Comparison of ENCODE assay signal across 1 cellular context in the genomic region with DNA sequence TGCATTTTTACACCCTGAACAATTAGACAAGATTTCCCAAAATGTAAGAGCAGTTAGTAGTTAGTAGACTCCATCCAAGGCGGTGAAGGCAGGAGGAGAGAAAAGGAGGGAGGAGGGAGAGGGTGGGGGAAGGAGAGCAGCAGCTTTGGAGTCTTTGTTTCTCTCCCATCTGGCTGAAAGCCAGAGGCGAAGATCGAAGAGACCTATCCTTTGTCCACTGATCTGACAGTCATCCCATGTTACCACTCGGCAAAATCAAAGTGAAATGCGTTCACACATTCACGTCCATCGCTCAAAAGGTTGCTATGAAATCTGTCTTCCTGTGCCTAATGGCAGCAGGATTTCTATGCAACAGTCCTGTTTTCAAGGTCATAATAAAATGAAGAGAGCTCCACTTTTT.
TF ChIP-seq lines count a peak whose summit lies in the region.

No MANE protein-coding gene starts in this region.

TF ChIP-seq in A549, 52 proteins besides CTCF, POLR2A, EP300 and RAD21 (continued from another document):
- TF ChIP-seq, protein P1, sequence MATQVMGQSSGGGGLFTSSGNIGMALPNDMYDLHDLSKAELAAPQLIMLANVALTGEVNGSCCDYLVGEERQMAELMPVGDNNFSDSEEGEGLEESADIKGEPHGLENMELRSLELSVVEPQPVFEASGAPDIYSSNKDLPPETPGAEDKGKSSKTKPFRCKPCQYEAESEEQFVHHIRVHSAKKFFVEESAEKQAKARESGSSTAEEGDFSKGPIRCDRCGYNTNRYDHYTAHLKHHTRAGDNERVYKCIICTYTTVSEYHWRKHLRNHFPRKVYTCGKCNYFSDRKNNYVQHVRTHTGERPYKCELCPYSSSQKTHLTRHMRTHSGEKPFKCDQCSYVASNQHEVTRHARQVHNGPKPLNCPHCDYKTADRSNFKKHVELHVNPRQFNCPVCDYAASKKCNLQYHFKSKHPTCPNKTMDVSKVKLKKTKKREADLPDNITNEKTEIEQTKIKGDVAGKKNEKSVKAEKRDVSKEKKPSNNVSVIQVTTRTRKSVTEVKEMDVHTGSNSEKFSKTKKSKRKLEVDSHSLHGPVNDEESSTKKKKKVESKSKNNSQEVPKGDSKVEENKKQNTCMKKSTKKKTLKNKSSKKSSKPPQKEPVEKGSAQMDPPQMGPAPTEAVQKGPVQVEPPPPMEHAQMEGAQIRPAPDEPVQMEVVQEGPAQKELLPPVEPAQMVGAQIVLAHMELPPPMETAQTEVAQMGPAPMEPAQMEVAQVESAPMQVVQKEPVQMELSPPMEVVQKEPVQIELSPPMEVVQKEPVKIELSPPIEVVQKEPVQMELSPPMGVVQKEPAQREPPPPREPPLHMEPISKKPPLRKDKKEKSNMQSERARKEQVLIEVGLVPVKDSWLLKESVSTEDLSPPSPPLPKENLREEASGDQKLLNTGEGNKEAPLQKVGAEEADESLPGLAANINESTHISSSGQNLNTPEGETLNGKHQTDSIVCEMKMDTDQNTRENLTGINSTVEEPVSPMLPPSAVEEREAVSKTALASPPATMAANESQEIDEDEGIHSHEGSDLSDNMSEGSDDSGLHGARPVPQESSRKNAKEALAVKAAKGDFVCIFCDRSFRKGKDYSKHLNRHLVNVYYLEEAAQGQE (IDR thresholded peaks at IDR 0.05), result no peak
- TF ChIP-seq RNF2 (IDR thresholded peaks at IDR 0.05; ENCODE audit: borderline replicate concordance, low read depth) (no peak), SREBF2 (IDR thresholded peaks at IDR 0.05) (no peak), FOSL2 (IDR thresholded peaks at IDR 0.05) (no peak), FOSL2 (CRISPR knock-in tag; IDR thresholded peaks at IDR 0.05) (no peak), ZNF302 (CRISPR knock-in tag; IDR thresholded peaks at IDR 0.05) (no peak), RCOR1 (IDR thresholded peaks at IDR 0.05; ENCODE audit: low read depth, low read length) (no peak), ESRRA (IDR thresholded peaks at IDR 0.05; ENCODE audit: borderline replicate concordance, low read length) (no peak), CHD2 (IDR thresholded peaks at IDR 0.05; ENCODE audit: low read length, partially characterized antibody) (no peak), HOXB5 (CRISPR knock-in tag; IDR thresholded peaks at IDR 0.05) (no peak)
- TF ChIP-seq, protein P2, sequence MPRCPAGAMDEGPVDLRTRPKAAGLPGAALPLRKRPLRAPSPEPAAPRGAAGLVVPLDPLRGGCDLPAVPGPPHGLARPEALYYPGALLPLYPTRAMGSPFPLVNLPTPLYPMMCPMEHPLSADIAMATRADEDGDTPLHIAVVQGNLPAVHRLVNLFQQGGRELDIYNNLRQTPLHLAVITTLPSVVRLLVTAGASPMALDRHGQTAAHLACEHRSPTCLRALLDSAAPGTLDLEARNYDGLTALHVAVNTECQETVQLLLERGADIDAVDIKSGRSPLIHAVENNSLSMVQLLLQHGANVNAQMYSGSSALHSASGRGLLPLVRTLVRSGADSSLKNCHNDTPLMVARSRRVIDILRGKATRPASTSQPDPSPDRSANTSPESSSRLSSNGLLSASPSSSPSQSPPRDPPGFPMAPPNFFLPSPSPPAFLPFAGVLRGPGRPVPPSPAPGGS (IDR thresholded peaks at IDR 0.05), result no peak
- TF ChIP-seq, protein P3, sequence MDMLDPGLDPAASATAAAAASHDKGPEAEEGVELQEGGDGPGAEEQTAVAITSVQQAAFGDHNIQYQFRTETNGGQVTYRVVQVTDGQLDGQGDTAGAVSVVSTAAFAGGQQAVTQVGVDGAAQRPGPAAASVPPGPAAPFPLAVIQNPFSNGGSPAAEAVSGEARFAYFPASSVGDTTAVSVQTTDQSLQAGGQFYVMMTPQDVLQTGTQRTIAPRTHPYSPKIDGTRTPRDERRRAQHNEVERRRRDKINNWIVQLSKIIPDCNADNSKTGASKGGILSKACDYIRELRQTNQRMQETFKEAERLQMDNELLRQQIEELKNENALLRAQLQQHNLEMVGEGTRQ (IDR thresholded peaks at IDR 0.05), result no peak
- TF ChIP-seq, protein P4, sequence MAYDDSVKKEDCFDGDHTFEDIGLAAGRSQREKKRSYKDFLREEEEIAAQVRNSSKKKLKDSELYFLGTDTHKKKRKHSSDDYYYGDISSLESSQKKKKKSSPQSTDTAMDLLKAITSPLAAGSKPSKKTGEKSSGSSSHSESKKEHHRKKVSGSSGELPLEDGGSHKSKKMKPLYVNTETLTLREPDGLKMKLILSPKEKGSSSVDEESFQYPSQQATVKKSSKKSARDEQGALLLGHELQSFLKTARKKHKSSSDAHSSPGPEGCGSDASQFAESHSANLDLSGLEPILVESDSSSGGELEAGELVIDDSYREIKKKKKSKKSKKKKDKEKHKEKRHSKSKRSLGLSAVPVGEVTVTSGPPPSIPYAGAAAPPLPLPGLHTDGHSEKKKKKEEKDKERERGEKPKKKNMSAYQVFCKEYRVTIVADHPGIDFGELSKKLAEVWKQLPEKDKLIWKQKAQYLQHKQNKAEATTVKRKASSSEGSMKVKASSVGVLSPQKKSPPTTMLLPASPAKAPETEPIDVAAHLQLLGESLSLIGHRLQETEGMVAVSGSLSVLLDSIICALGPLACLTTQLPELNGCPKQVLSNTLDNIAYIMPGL (CRISPR knock-in tag; IDR thresholded peaks at IDR 0.05; ENCODE audit: borderline replicate concordance), result no peak
